Comparison of ENCODE assay signal across 9 cellular contexts in genomic region chr6:10451828-10452509, GRCh38. TPM values are rescaled to one million over a fixed set of nuclear protein-coding genes. Genes with fewer than 3 reads are reported as not detected.
DNase-seq lines count a peak whose midpoint lies in the region; ATAC-seq, FAIRE-seq and TF ChIP-seq lines count a peak whose summit lies in the region.
"Had no signal": no experiment of that assay in that cellular context is flagged by ENCODE, and none has a peak within 500 bp of the region (broad histone marks: within the 10 kb centered on the region; RNA-seq: fewer than 3 reads in every experiment).

No MANE protein-coding gene starts in this region.

- intact Hi-C loops in activated CD4-positive, alpha-beta memory T cell treated with anti-CD3 and anti-CD28 coated beads for 36 hours (cut with micrococcal nuclease): no loop called here

- no peaks in the 10 kb centered on the region for H3K36me3 Mint-ChIP-seq in activated CD4-positive, alpha-beta memory T cell treated with anti-CD3 and anti-CD28 coated beads for 36 hours

- no peak overlapping the region for H3K27ac Mint-ChIP-seq in activated CD4-positive, alpha-beta memory T cell treated with anti-CD3 and anti-CD28 coated beads for 36 hours

- CTCF ChIA-PET in activated CD4-positive, alpha-beta memory T cell treated with anti-CD3 and anti-CD28 coated beads for 36 hours (lab: Charles Lee): interaction anchor here (1.1 kb wide), 1 partner anchor 14 kb away, joined by 4 read pairs; no protein-coding TSS in a partner anchor

- peak; percentile 85 for DNase-seq in HT-29 (ENCODE audit: low spot score)
- DNase-seq in adipocyte (ENCODE audit: low read depth): peak; percentile 80
- peak; percentile 97 for DNase-seq in kidney epithelial cell (ENCODE audit: low read depth)
- DNase-seq in urothelium cell line (ENCODE audit: low spot score): peak; percentile 92
- DNase-seq in NCI-H1092 treated with DMSO at 0.1 percent for 48 hours (lab: John Stamatoyannopoulos, UW): no peak
- no peak for DNase-seq in activated CD4-positive, alpha-beta memory T cell treated with anti-CD3 and anti-CD28 coated beads for 36 hours
- DNase-seq: activated CD4-positive, alpha-beta T cell treated with anti-CD3 and anti-CD28 coated beads, Interleukin-2, amount 50 U/mL, for 48 hours; stimulated activated naive CD4-positive, alpha-beta T cell had no signal

- H3K36me3 ChIP-seq in adipocyte (ENCODE audit: control insufficient read depth, insufficient read depth, low read length, severe bottlenecking) (no peaks in the 10 kb centered on the region), kidney epithelial cell (ENCODE audit: control insufficient read depth, insufficient read depth, low read length) (no peaks in the 10 kb centered on the region)

- H3K9me3 ChIP-seq in adipocyte (ENCODE audit: control insufficient read depth, low read length): no peaks in the 10 kb centered on the region

- no peaks in the 10 kb centered on the region for H3K9me3 Mint-ChIP-seq in activated CD4-positive, alpha-beta memory T cell treated with anti-CD3 and anti-CD28 coated beads for 36 hours

- H3K4me1 ChIP-seq in adipocyte (ENCODE audit: control insufficient read depth, insufficient read depth, low read length): no peaks in the 10 kb centered on the region

- no peak overlapping the region for H3K9ac ChIP-seq in adipocyte (ENCODE audit: low read length)

- FAIRE-seq in urothelium cell line (lab: Jason Lieb, UNC): peak; percentile 91

- no peaks in the 10 kb centered on the region for H3K27me3 ChIP-seq in adipocyte (replicated peaks; ENCODE audit: control insufficient read depth, insufficient read depth, low read length)
- H3K27me3 ChIP-seq in kidney epithelial cell (ENCODE audit: control insufficient read depth, insufficient read depth, low read length): no peaks in the 10 kb centered on the region

- H3K4me3 Mint-ChIP-seq in activated CD4-positive, alpha-beta memory T cell treated with anti-CD3 and anti-CD28 coated beads for 36 hours: no peak overlapping the region

- no peak for ATAC-seq in GM18907 (IDR thresholded peaks at IDR 0.05; ENCODE audit: unreplicated experiment)

- peaks cover 8% of the 10 kb centered on the region for H3K27me3 Mint-ChIP-seq in activated CD4-positive, alpha-beta memory T cell treated with anti-CD3 and anti-CD28 coated beads for 36 hours

- no peak for TF ChIP-seq CTCF in kidney epithelial cell (IDR thresholded peaks at IDR 0.05; ENCODE audit: insufficient read depth, low read length, poor library complexity, severe bottlenecking)

- H3K4me3 ChIP-seq in adipocyte (ENCODE audit: low read length): no peak overlapping the region
- H3K4me3 ChIP-seq in kidney epithelial cell (ENCODE audit: low read depth, low read length): no peak overlapping the region

- no peaks in the 10 kb centered on the region for H3K4me1 Mint-ChIP-seq in activated CD4-positive, alpha-beta memory T cell treated with anti-CD3 and anti-CD28 coated beads for 36 hours (ENCODE audit: low read depth)

- POLR2A ChIA-PET in activated CD4-positive, alpha-beta memory T cell treated with anti-CD3 and anti-CD28 coated beads for 36 hours (lab: Charles Lee): no interaction called here

RNA-seq across cellular contexts. Expression of gene TFAP2A, which starts 37.1 kb away (rescaled TPM):
- total RNA-seq in HT-29 (2014; rRNA removed; shearing (Covaris generic)): 2.2 and 3.8 TPM in 2 replicates
- total RNA-seq in kidney epithelial cell: 8.8 and 11.2 TPM in 2 replicates
- under 1 TPM in 1 of 2 experiments, not detected in 1; 0.21 TPM for total RNA-seq in activated CD4-positive, alpha-beta memory T cell treated with anti-CD3 and anti-CD28 coated beads for 36 hours

Comparison
In these comparisons a context has a peak if more than half of its experiments do, and no peak if none do; other contexts are left out.
1. DNase-seq: peak in HT-29 (single experiment), adipocyte (single experiment), kidney epithelial cell (single experiment) and urothelium cell line (single experiment); none in NCI-H1092 treated with DMSO at 0.1 percent for 48 hours (single experiment) and activated CD4-positive, alpha-beta memory T cell treated with anti-CD3 and anti-CD28 coated beads for 36 hours (single experiment).